Comparison of ENCODE assay signal across 14 cellular contexts in the genomic region with DNA sequence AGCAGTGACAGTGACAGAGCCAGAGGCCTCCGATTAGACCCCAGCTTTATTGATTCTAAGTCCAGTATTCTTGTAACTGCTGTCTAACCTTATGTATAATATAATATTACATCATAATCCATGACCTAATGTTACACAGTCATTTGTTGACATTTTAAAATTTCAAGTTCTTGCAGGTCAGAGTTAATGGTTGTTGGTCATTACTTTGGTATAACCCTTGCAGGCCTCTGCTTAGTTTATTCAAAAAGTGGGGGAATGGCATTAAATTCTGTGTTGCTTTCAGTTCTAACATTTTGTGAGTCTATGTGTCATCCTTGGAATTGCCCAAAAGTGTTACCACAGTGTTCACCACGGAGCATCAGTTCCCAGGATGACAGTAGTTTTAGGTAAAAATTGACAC.
A peak's percentile ranks its signal among the peaks of the same experiment; 100 is the strongest.
DNase-seq lines count a peak whose midpoint lies in the region; ATAC-seq and TF ChIP-seq lines count a peak whose summit lies in the region.
"Had no signal": no experiment of that assay in that cellular context is flagged by ENCODE, and none has a peak within 500 bp of the region (broad histone marks: within the 10 kb centered on the region; RNA-seq: fewer than 3 reads in every experiment).

No MANE protein-coding gene starts in this region.

- peak overlapping the region; percentile 60 for H3K4me3 Mint-ChIP-seq in activated naive CD4-positive, alpha-beta T cell treated with anti-CD3 and anti-CD28 coated beads for 36 hours
- no peak overlapping the region for H3K4me3 Mint-ChIP-seq in dendritic cell treated with granulocyte-macrophage colony-stimulating factor and Interleukin-4, amounts not matched to agents 40 ng/mL and 50 ng/mL, for 4 days
- H3K4me3 Mint-ChIP-seq in stimulated activated memory B cell treated with anti-CD40 and anti-IgM and Interleukin-4, amounts not matched to agents 10 μg/mL and 1 μg/mL and 100 μg/mL, for 72 hours = peak overlapping the region; percentile 21
- H3K4me3 Mint-ChIP-seq: H9 had no signal

- peaks cover 8% of the 10 kb centered on the region for H3K36me3 ChIP-seq in OCI-LY3 (replicated peaks; ENCODE audit: low read depth, low read length)
- no peaks in the 10 kb centered on the region for H3K36me3 ChIP-seq in sigmoid colon

- H3K9me3 ChIP-seq in OCI-LY3 (ENCODE audit: insufficient read depth, low read length) (peaks cover 14% of the 10 kb centered on the region), sigmoid colon (peaks cover 0 to 5% (median 0%) of the 10 kb centered on the region in 4 donors)

- TF ChIP-seq CTCF in OCI-LY3 (IDR thresholded peaks at IDR 0.05; ENCODE audit: low read depth, low read length) (no peak), sigmoid colon (IDR thresholded peaks at IDR 0.05) (no peak)

- H2AFZ ChIP-seq in OCI-LY3 (ENCODE audit: low read depth, low read length) = no peak overlapping the region
- H2AFZ ChIP-seq: parathyroid adenoma had no signal

- no peak for TF ChIP-seq EP300 in sigmoid colon (IDR thresholded peaks at IDR 0.05)

- H3K4me1 Mint-ChIP-seq in activated naive CD4-positive, alpha-beta T cell treated with anti-CD3 and anti-CD28 coated beads for 36 hours (ENCODE audit: low read depth) = peaks cover 84% of the 10 kb centered on the region
- H3K4me1 Mint-ChIP-seq in dendritic cell treated with granulocyte-macrophage colony-stimulating factor and Interleukin-4, amounts not matched to agents 40 ng/mL and 50 ng/mL, for 4 days (ENCODE audit: low read depth) = peaks cover 47% of the 10 kb centered on the region
- peaks cover 28% of the 10 kb centered on the region for H3K4me1 Mint-ChIP-seq in stimulated activated memory B cell treated with anti-CD40 and anti-IgM and Interleukin-4, amounts not matched to agents 10 μg/mL and 1 μg/mL and 100 μg/mL, for 72 hours

- ATAC-seq in stimulated activated memory B cell treated with anti-CD40 and anti-IgM and Interleukin-4, amounts not matched to agents 10 μg/mL and 1 μg/mL and 100 μg/mL, for 72 hours = no peak

- no peaks in the 10 kb centered on the region for H3K27me3 Mint-ChIP-seq in activated naive CD4-positive, alpha-beta T cell treated with anti-CD3 and anti-CD28 coated beads for 36 hours (ENCODE audit: low read depth)
- peaks cover 3% of the 10 kb centered on the region for H3K27me3 Mint-ChIP-seq in dendritic cell treated with granulocyte-macrophage colony-stimulating factor and Interleukin-4, amounts not matched to agents 40 ng/mL and 50 ng/mL, for 4 days
- peaks cover 20% of the 10 kb centered on the region for H3K27me3 Mint-ChIP-seq in stimulated activated memory B cell treated with anti-CD40 and anti-IgM and Interleukin-4, amounts not matched to agents 10 μg/mL and 1 μg/mL and 100 μg/mL, for 72 hours

- H3K9me3 Mint-ChIP-seq in activated naive CD4-positive, alpha-beta T cell treated with anti-CD3 and anti-CD28 coated beads for 36 hours = peaks cover 8% of the 10 kb centered on the region
- peaks cover 8% of the 10 kb centered on the region for H3K9me3 Mint-ChIP-seq in dendritic cell treated with granulocyte-macrophage colony-stimulating factor and Interleukin-4, amounts not matched to agents 40 ng/mL and 50 ng/mL, for 4 days
- peaks cover 7% of the 10 kb centered on the region for H3K9me3 Mint-ChIP-seq in stimulated activated memory B cell treated with anti-CD40 and anti-IgM and Interleukin-4, amounts not matched to agents 10 μg/mL and 1 μg/mL and 100 μg/mL, for 72 hours

- peaks cover 75% of the 10 kb centered on the region for H3K4me1 ChIP-seq in OCI-LY3 (ENCODE audit: low read length)
- H3K4me1 ChIP-seq in sigmoid colon = peaks cover 0 to 19% (median 18%) of the 10 kb centered on the region in 4 donors
- H3K4me1 ChIP-seq: parathyroid adenoma had no signal

- CTCF ChIA-PET in activated naive CD4-positive, alpha-beta T cell treated with anti-CD3 and anti-CD28 coated beads for 36 hours (lab: Charles Lee) = interaction anchor here (0.6 kb wide), 1 partner anchor 62 kb away, joined by 3 read pairs; no protein-coding TSS in a partner anchor

- peaks cover 2% of the 10 kb centered on the region for H3K36me3 Mint-ChIP-seq in activated naive CD4-positive, alpha-beta T cell treated with anti-CD3 and anti-CD28 coated beads for 36 hours (ENCODE audit: low read depth)
- H3K36me3 Mint-ChIP-seq in dendritic cell treated with granulocyte-macrophage colony-stimulating factor and Interleukin-4, amounts not matched to agents 40 ng/mL and 50 ng/mL, for 4 days (ENCODE audit: low read depth) = no peaks in the 10 kb centered on the region
- no peaks in the 10 kb centered on the region for H3K36me3 Mint-ChIP-seq in stimulated activated memory B cell treated with anti-CD40 and anti-IgM and Interleukin-4, amounts not matched to agents 10 μg/mL and 1 μg/mL and 100 μg/mL, for 72 hours

- WGBS in sigmoid colon, 2 donors = 82 to 86% methylated on average over 2 of the region's 2 CpGs

- H3K9ac ChIP-seq in OCI-LY3 (ENCODE audit: low read length) = peak overlapping the region; percentile 22
- H3K9ac ChIP-seq: parathyroid adenoma had no signal

- peak overlapping the region; percentile 91 for H3K4me2 ChIP-seq in OCI-LY3 (ENCODE audit: low read length)

- peak overlapping the region; percentile 94 for H3K27ac Mint-ChIP-seq in activated naive CD4-positive, alpha-beta T cell treated with anti-CD3 and anti-CD28 coated beads for 36 hours
- H3K27ac Mint-ChIP-seq in dendritic cell treated with granulocyte-macrophage colony-stimulating factor and Interleukin-4, amounts not matched to agents 40 ng/mL and 50 ng/mL, for 4 days = peak overlapping the region; percentile 61
- peak overlapping the region; percentile 85 for H3K27ac Mint-ChIP-seq in stimulated activated memory B cell treated with anti-CD40 and anti-IgM and Interleukin-4, amounts not matched to agents 10 μg/mL and 1 μg/mL and 100 μg/mL, for 72 hours
- H3K27ac Mint-ChIP-seq: H9 had no signal

- peaks cover 3% of the 10 kb centered on the region; the same call in 1 of the 2 replicates for H4K20me1 ChIP-seq in OCI-LY3 (ENCODE audit: insufficient read depth, low read length)

- H3K27ac ChIP-seq in OCI-LY3 (ENCODE audit: low read length) (peak overlapping the region; percentile 92), sigmoid colon (no peak overlapping the region)
- H3K27ac ChIP-seq: parathyroid adenoma had no signal

- peaks cover 72% of the 10 kb centered on the region for H3K27me3 ChIP-seq in OCI-LY3 (ENCODE audit: low read depth, low read length)
- no peaks in the 10 kb centered on the region for H3K27me3 ChIP-seq in sigmoid colon

- intact Hi-C loops in activated naive CD4-positive, alpha-beta T cell treated with anti-CD3 and anti-CD28 coated beads for 36 hours (cut with micrococcal nuclease) = loop anchor here (1.0 to 10.0 kb wide), 20 partner anchors 50 to 1030 kb away; a partner anchor contains a TSS
- intact Hi-C loops in dendritic cell treated with granulocyte-macrophage colony-stimulating factor and Interleukin-4, amounts not matched to agents 40 ng/mL and 50 ng/mL, for 4 days (cut with micrococcal nuclease) = loop anchor here (5.0 kb wide), 3 partner anchors 47 to 173 kb away; a partner anchor contains a TSS
- intact Hi-C loops in sigmoid colon (cut with DNase I) = loop anchor here (5.0 to 10.0 kb wide), 4 partner anchors 117 to 1037 kb away; a partner anchor contains a TSS

- DNase-seq in activated naive CD4-positive, alpha-beta T cell treated with anti-CD3 and anti-CD28 coated beads for 36 hours = no peak
- no peak for DNase-seq in activated naive CD4-positive, alpha-beta T cell treated with anti-CD3 and anti-CD28 coated beads, Interleukin-2, amount 50 U/mL, for 16 hours
- DNase-seq in cerebellar cortex (ENCODE audit: low spot score) = no peak
- DNase-seq in sigmoid colon = no peak
- DNase-seq in UCSD-AML1 (lab: John Stamatoyannopoulos, UW; ENCODE audit: unreplicated experiment) = no peak
- DNase-seq: cerebellar nuclear complex, H9, mesendoderm, NCI-H1417, NCI-H510A treated with DMSO at 0.1 percent for 48 hours had no signal

- H3K4me3 ChIP-seq in OCI-LY3 (ENCODE audit: low read length) (peak overlapping the region; percentile 65), sigmoid colon (no peak overlapping the region)

- no peaks in the 10 kb centered on the region for H3K79me2 ChIP-seq in OCI-LY3 (ENCODE audit: low read length)
- H3K79me2 ChIP-seq: parathyroid adenoma had no signal

- TF ChIP-seq POLR2A in sigmoid colon (IDR thresholded peaks at IDR 0.05) = no peak
